14 cellular contexts compared by ENCODE assay signal in genomic region chr9:89175739-89176360, GRCh38. TPM values are rescaled to one million over a fixed set of nuclear protein-coding genes. Genes with fewer than 3 reads are reported as not detected.
DNase-seq lines count a peak whose midpoint lies in the region; FAIRE-seq and TF ChIP-seq lines count a peak whose summit lies in the region.
"Had no signal": no experiment of that assay in that cellular context is flagged by ENCODE, and none has a peak within 500 bp of the region (broad histone marks: within the 10 kb centered on the region; RNA-seq: fewer than 3 reads in every experiment).

No MANE protein-coding gene starts in this region.

- H3K18ac ChIP-seq in neuronal stem cell (ENCODE audit: low read length) = no peak overlapping the region

- no peak overlapping the region for H2BK120ac ChIP-seq in neuronal stem cell (ENCODE audit: low read depth, low read length)

- H3K4me1 ChIP-seq in endothelial cell of umbilical vein (ENCODE audit: control insufficient read depth, extremely low read depth, insufficient read depth, low read length) (peaks cover 31% of the 10 kb centered on the region), neuronal stem cell (ENCODE audit: control insufficient read depth in 2 of 2, insufficient read depth in 1 of 2, low read depth in 1 of 2, low read length in 2 of 2) (peaks cover 22 to 28% of the 10 kb centered on the region in 2 donors)

- dilution Hi-C loops in endothelial cell of umbilical vein (cut with MboI; ENCODE audit: extremely low pct_ligation_motif_present, low sequenced_read_pairs) = no loop called here

- H3K4ac ChIP-seq in neuronal stem cell (ENCODE audit: low read length) = no peak overlapping the region

- H3K9me1 ChIP-seq in endothelial cell of umbilical vein (replicated peaks; ENCODE audit: control insufficient read depth, extremely low read depth, insufficient read depth, low read length) = no peaks in the 10 kb centered on the region

- H3K36me3 Mint-ChIP-seq in activated naive CD8-positive, alpha-beta T cell treated with anti-CD3 and anti-CD28 coated beads for 36 hours = no peaks in the 10 kb centered on the region

- H3K4me3 ChIP-seq in endothelial cell of umbilical vein (replicated peaks in 1 of 3; ENCODE audit: insufficient read depth in 1 of 3, low read depth in 1 of 3, low read length in 3 of 3) (no peak overlapping the region), neuronal stem cell (ENCODE audit: low read length in 2 of 2) (peak overlapping the region in 1 of 2 donors; percentile 78)
- H3K4me3 ChIP-seq: GM12878 had no signal

- H3K4me3 Mint-ChIP-seq in activated naive CD8-positive, alpha-beta T cell treated with anti-CD3 and anti-CD28 coated beads for 36 hours = no peak overlapping the region
- H3K4me3 Mint-ChIP-seq: activated CD8-positive, alpha-beta memory T cell treated with anti-CD3 and anti-CD28 coated beads, Interleukin-2, amount 10 ng/mL, durations not matched to agents 7 days and 5 days had no signal

- DNase-seq in ELR (ENCODE audit: low read depth) (peak; percentile 19), RPMI7951 (ENCODE audit: low read depth) (peak; percentile 57), endothelial cell of umbilical vein (ENCODE audit: low read depth, low spot score) (no peak), neuronal stem cell (ENCODE audit: low spot score) (no peak), NCI-H345 treated with DMSO at 0.1 percent for 48 hours (lab: John Stamatoyannopoulos, UW; ENCODE audit: unreplicated experiment) (no peak), DMS153 (lab: John Stamatoyannopoulos, UW) (no peak)
- no peak for DNase-seq in activated CD4-positive, alpha-beta T cell treated with anti-CD3 and anti-CD28 coated beads, Interleukin-2, amount 50 U/mL, for 4 hours
- no peak for DNase-seq in activated naive CD8-positive, alpha-beta T cell treated with anti-CD3 and anti-CD28 coated beads for 36 hours
- DNase-seq: activated CD8-positive, alpha-beta memory T cell treated with anti-CD3 and anti-CD28 coated beads, Interleukin-2, amount 10 ng/mL, durations not matched to agents 7 days and 5 days; activated naive CD4-positive, alpha-beta T cell treated with Interleukin-2 at 50 U/mL for 16 hours; EL; kidney had no signal

- H3K27ac ChIP-seq in endothelial cell of umbilical vein (ENCODE audit: insufficient read depth, low read depth, low read length) (no peak overlapping the region), neuronal stem cell (replicated peaks; ENCODE audit: low read length) (no peak overlapping the region)

- no peak overlapping the region for H2BK15ac ChIP-seq in neuronal stem cell (ENCODE audit: low read length)

- no peak overlapping the region for H3K9ac ChIP-seq in endothelial cell of umbilical vein (replicated peaks; ENCODE audit: extremely low read depth, insufficient read depth, low read length)
- peak overlapping the region; percentile 74 for H3K9ac ChIP-seq in neuronal stem cell (ENCODE audit: low read depth, low read length, poor library complexity)

- no peak overlapping the region for H4K8ac ChIP-seq in neuronal stem cell (ENCODE audit: low read depth, low read length)

- no peaks in the 10 kb centered on the region for H3K9me3 Mint-ChIP-seq in activated naive CD8-positive, alpha-beta T cell treated with anti-CD3 and anti-CD28 coated beads for 36 hours

- no peak overlapping the region for H3K23ac ChIP-seq in neuronal stem cell (ENCODE audit: low read depth, low read length, poor library complexity)

- H3K4me2 ChIP-seq in endothelial cell of umbilical vein (ENCODE audit: insufficient read depth, low read length) = peak overlapping the region; percentile 18
- peak overlapping the region; percentile 46 for H3K4me2 ChIP-seq in neuronal stem cell (ENCODE audit: insufficient read depth, low read length, poor library complexity, severe bottlenecking)

- TF ChIP-seq POLR2A in endothelial cell of umbilical vein (IDR thresholded peaks at IDR 0.05; ENCODE audit: low read depth, low read length) = no peak

- H3K4me1 Mint-ChIP-seq in activated naive CD8-positive, alpha-beta T cell treated with anti-CD3 and anti-CD28 coated beads for 36 hours = peaks cover 19% of the 10 kb centered on the region

- WGBS in neuronal stem cell (ENCODE audit: extremely low coverage in 2 of 2, insufficient read length in 2 of 2, insufficient replicate concordance in 1 of 2), 2 donors = no CpG with 5 or more reads among the region's 11 CpGs

- peaks cover 3% of the 10 kb centered on the region for H3K79me2 ChIP-seq in endothelial cell of umbilical vein (ENCODE audit: control insufficient read depth, insufficient read depth, low read length)

- peaks cover 2% of the 10 kb centered on the region for H3K79me1 ChIP-seq in neuronal stem cell (ENCODE audit: low read depth, low read length)

- H4K91ac ChIP-seq in neuronal stem cell (ENCODE audit: low read depth, low read length, poor library complexity) = no peak overlapping the region

- POLR2A ChIA-PET in endothelial cell of umbilical vein (lab: Charles Lee) = no interaction called here

- FAIRE-seq in endothelial cell of umbilical vein (lab: Jason Lieb, UNC) = no peak
- FAIRE-seq: GM12878, kidney had no signal

- intact Hi-C loops in endothelial cell of umbilical vein (cut with micrococcal nuclease) = no loop called here

- H3K27me3 ChIP-seq in endothelial cell of umbilical vein (ENCODE audit: control insufficient read depth in 2 of 2, insufficient read depth in 2 of 2, low read length in 2 of 2) (peaks cover 15 to 26% of the 10 kb centered on the region in 2 experiments), neuronal stem cell (ENCODE audit: control insufficient read depth in 3 of 3, insufficient read depth in 3 of 3, low read depth in 1 of 3, low read length in 3 of 3) (peaks cover 0 to 7% (median 0%) of the 10 kb centered on the region in 3 experiments)

- H3K27ac Mint-ChIP-seq in activated naive CD8-positive, alpha-beta T cell treated with anti-CD3 and anti-CD28 coated beads for 36 hours = no peak overlapping the region
- H3K27ac Mint-ChIP-seq: activated CD8-positive, alpha-beta memory T cell treated with anti-CD3 and anti-CD28 coated beads, Interleukin-2, amount 10 ng/mL, durations not matched to agents 7 days and 5 days; progenitor cell of endocrine pancreas had no signal

- no peaks in the 10 kb centered on the region for H4K20me1 ChIP-seq in endothelial cell of umbilical vein (replicated peaks; ENCODE audit: control insufficient read depth, extremely low read depth, insufficient read depth, low read length)

- CTCF ChIA-PET in endothelial cell of umbilical vein (lab: Charles Lee) = no interaction called here

- H3K14ac ChIP-seq in neuronal stem cell (ENCODE audit: low read length) = no peak overlapping the region

- TF ChIP-seq CTCF in endothelial cell of umbilical vein (IDR thresholded peaks at IDR 0.05; ENCODE audit: extremely low read depth in 1 of 2, insufficient read depth in 1 of 2, low read depth in 1 of 2, low read length in 2 of 2) = no peak

- no peaks in the 10 kb centered on the region for H3K9me3 ChIP-seq in endothelial cell of umbilical vein (replicated peaks; ENCODE audit: control insufficient read depth, insufficient read depth, low read length)
- no peaks in the 10 kb centered on the region for H3K9me3 ChIP-seq in neuronal stem cell (replicated peaks in 1 of 2; ENCODE audit: control insufficient read depth in 2 of 2, insufficient read depth in 1 of 2, low read depth in 1 of 2, low read length in 2 of 2)

- peaks cover 72% of the 10 kb centered on the region for H3K27me3 Mint-ChIP-seq in activated naive CD8-positive, alpha-beta T cell treated with anti-CD3 and anti-CD28 coated beads for 36 hours

- H2AK5ac ChIP-seq in neuronal stem cell (ENCODE audit: low read depth, low read length) = no peak overlapping the region

- no peak overlapping the region for H2AFZ ChIP-seq in endothelial cell of umbilical vein (ENCODE audit: low read depth, low read length)
- peak overlapping the region; percentile 35 for H2AFZ ChIP-seq in neuronal stem cell (ENCODE audit: low read length)

- H2BK5ac ChIP-seq in neuronal stem cell (ENCODE audit: low read length) = no peak overlapping the region

- H3K36me3 ChIP-seq in endothelial cell of umbilical vein (ENCODE audit: control insufficient read depth in 2 of 2, extremely low read depth in 1 of 2, insufficient read depth in 2 of 2, low read length in 2 of 2) = no peaks in the 10 kb centered on the region
- H3K36me3 ChIP-seq in neuronal stem cell (replicated peaks in 1 of 2; ENCODE audit: control insufficient read depth in 2 of 2, insufficient read depth in 2 of 2, low read length in 2 of 2) = peaks cover 2 to 34% of the 10 kb centered on the region in 2 donors

- no peak overlapping the region for H2BK12ac ChIP-seq in neuronal stem cell (ENCODE audit: low read length)

- no TSS peak for BruUV-seq in endothelial cell of umbilical vein (replicated peaks; lab: Mats Ljungman, UMichigan)

TF ChIP-seq in endothelial cell of umbilical vein, 7 proteins besides CTCF, POLR2A, EP300 and RAD21:
- TF ChIP-seq GATA2 (IDR thresholded peaks at IDR 0.05; ENCODE audit: insufficient read depth, insufficient read length, low read depth, low read length) (no peak), MYC (IDR thresholded peaks at IDR 0.05; ENCODE audit: low read depth, low read length) (no peak), POLR2AphosphoS5 (IDR thresholded peaks at IDR 0.05; ENCODE audit: insufficient read depth, low read depth, low read length) (no peak), MAX (IDR thresholded peaks at IDR 0.05; ENCODE audit: insufficient read depth, insufficient read length) (no peak), JUN (IDR thresholded peaks at IDR 0.05; ENCODE audit: borderline replicate concordance, insufficient read depth, insufficient read length, low read depth) (no peak), EZH2 (IDR thresholded peaks at IDR 0.05; ENCODE audit: borderline replicate concordance, low read depth, low read length, severe bottlenecking) (no peak), FOS (IDR thresholded peaks at IDR 0.05; ENCODE audit: borderline replicate concordance, insufficient read depth, low read length) (no peak)

RNA-seq across cellular contexts. Expression of gene SHC3, which starts 2.8 kb away (rescaled TPM):
- total RNA-seq in RPMI7951 (2014; rRNA removed; shearing (Covaris generic)) = 1.7 and 2.1 TPM in 2 replicates
- 0.16 and 2.0 TPM in 2 replicates for total RNA-seq in endothelial cell of umbilical vein
- 1.0 and 1.1 TPM in 2 replicates for polyA plus RNA-seq in endothelial cell of umbilical vein
- polyA plus RNA-seq in endothelial cell of umbilical vein (2011; cell fraction: cytosol; rRNA removed) = 1.0 and 1.3 TPM in 2 replicates
- 1.8 and 2.1 TPM in 2 replicates for polyA plus RNA-seq in endothelial cell of umbilical vein (2011; cell fraction: nucleus; rRNA removed)
- 1.6 and 2.2 TPM in 2 replicates for polyA plus RNA-seq in endothelial cell of umbilical vein (2012)
- polyA minus RNA-seq in endothelial cell of umbilical vein = 1.8 and 2.6 TPM in 2 replicates
- 0.51 TPM for polyA minus RNA-seq in endothelial cell of umbilical vein (2011; cell fraction: cytosol; rRNA and poly(A)+ RNA removed)
- polyA minus RNA-seq in endothelial cell of umbilical vein (2011; cell fraction: nucleus; rRNA and poly(A)+ RNA removed) = 1.2 TPM in 2 replicates
- polyA plus RNA-seq in neuronal stem cell (2013, experiment 1 of 2) = 6.9 TPM
- 7.0 TPM for polyA plus RNA-seq in neuronal stem cell (2013, experiment 2 of 2)
- total RNA-seq in activated naive CD8-positive, alpha-beta T cell treated with anti-CD3 and anti-CD28 coated beads for 36 hours = not detected
- total RNA-seq: activated CD8-positive, alpha-beta memory T cell treated with anti-CD3 and anti-CD28 coated beads, Interleukin-2, amount 10 ng/mL, durations not matched to agents 7 days and 5 days had no signal

Comparison
In these comparisons a context has a peak if more than half of its experiments do, and no peak if none do; other contexts are left out.
1. DNase-seq: peak in ELR (single experiment) and RPMI7951 (single experiment); none in endothelial cell of umbilical vein (single experiment), neuronal stem cell (single experiment), NCI-H345 treated with DMSO at 0.1 percent for 48 hours (single experiment), activated CD4-positive, alpha-beta T cell treated with anti-CD3 and anti-CD28 coated beads, Interleukin-2, amount 50 U/mL, for 4 hours (0 of 2), DMS153 (single experiment) and activated naive CD8-positive, alpha-beta T cell treated with anti-CD3 and anti-CD28 coated beads for 36 hours (single experiment).